In the genomic region with DNA sequence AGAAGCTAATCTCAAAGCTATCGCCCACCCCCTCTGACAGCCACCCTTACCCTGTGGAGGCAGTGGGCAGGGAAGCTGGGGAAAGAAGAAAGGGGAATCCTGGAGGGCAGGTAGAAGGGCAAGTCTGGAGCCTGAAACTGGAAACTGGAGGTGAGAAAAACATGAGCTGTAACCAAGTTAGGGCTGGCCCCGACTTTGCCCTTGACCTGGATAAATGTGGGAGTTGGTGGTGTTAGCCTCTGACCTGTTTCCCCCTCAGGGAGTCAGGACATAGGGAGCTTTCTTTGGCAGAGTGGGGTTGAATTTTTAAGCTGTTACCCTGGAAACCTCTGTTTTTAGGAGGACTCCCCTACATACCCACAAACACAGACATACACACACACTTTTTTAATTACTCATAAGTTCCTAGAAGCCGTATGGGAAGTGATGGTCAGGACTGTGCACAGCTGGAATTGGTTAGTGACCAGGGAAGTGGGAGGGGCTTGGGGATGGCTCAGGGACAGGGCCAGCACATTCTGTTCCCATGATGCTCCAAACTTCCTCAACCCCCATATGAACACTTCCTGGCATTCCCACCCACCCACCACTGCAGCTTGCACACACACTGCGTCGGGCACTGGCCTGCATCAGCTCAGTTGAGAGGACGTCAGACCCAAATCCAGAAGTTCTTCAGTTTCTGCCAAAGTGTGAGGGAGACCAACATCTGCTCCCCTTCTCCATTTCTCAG, we compare ENCODE assay signal across 9 cellular contexts. TPM values are rescaled to one million over a fixed set of nuclear protein-coding genes. Genes with fewer than 3 reads are reported as not detected.
DNase-seq lines count a peak whose midpoint lies in the region; ATAC-seq and TF ChIP-seq lines count a peak whose summit lies in the region.
"Had no signal": no experiment of that assay in that cellular context is flagged by ENCODE, and none has a peak within 500 bp of the region (broad histone marks: within the 10 kb centered on the region; RNA-seq: fewer than 3 reads in every experiment).

No MANE protein-coding gene starts in this region.

- peaks cover 2 to 7% of the 10 kb centered on the region in 2 donors for H3K27me3 Mint-ChIP-seq in CD4-positive, alpha-beta memory T cell

- no peaks in the 10 kb centered on the region for H3K4me1 Mint-ChIP-seq in CD4-positive, alpha-beta memory T cell

- ATAC-seq in GM21381 (IDR thresholded peaks at IDR 0.05; ENCODE audit: unreplicated experiment) = no peak

- CTCF ChIA-PET in CD4-positive, alpha-beta memory T cell (lab: Charles Lee; ENCODE audit: partially characterized antibody) = interaction anchor here (1.4 to 1.6 kb wide), 2 partner anchors 18 to 32 kb away, joined by 3 read pairs; partner anchors contain the start of gene DNAJC14

- no peak for TF ChIP-seq CTCF in adrenal gland (IDR thresholded peaks at IDR 0.05)

- H3K4me3 ChIP-seq in adrenal gland (no peak overlapping the region), skeletal muscle cell (ENCODE audit: low read depth, low read length) (peak overlapping the region; percentile 5)
- H3K4me3 ChIP-seq in CD4-positive, alpha-beta memory T cell (ENCODE audit: low read length in 2 of 2) = no peak overlapping the region
- H3K4me3 ChIP-seq: BLaER1 had no signal

- H3K27ac Mint-ChIP-seq in CD4-positive, alpha-beta memory T cell = no peak overlapping the region

- peaks cover 0 to 21% of the 10 kb centered on the region in 2 donors for H3K4me1 ChIP-seq in adrenal gland (replicated peaks in 1 of 2)
- H3K4me1 ChIP-seq in CD4-positive, alpha-beta memory T cell (ENCODE audit: insufficient read depth, low read length) = no peaks in the 10 kb centered on the region

- WGBS in adrenal gland, 4 donors = 24 to 43% (median 34%) methylated on average over 6 of the region's 6 CpGs

- no peaks in the 10 kb centered on the region for H3K36me3 ChIP-seq in adrenal gland (replicated peaks in 1 of 2)
- H3K36me3 ChIP-seq in CD4-positive, alpha-beta memory T cell (ENCODE audit: insufficient read depth, low read length) = no peaks in the 10 kb centered on the region
- H3K36me3 ChIP-seq: BLaER1 had no signal

- POLR2A ChIA-PET in CD4-positive, alpha-beta memory T cell (lab: Charles Lee; ENCODE audit: partially characterized antibody) = interaction anchor here (1.0 kb wide), 1 partner anchor 92 kb away, joined by 3 read pairs; no protein-coding TSS in a partner anchor

- H3K27me3 ChIP-seq in adrenal gland = no peaks in the 10 kb centered on the region
- no peaks in the 10 kb centered on the region for H3K27me3 ChIP-seq in CD4-positive, alpha-beta memory T cell (ENCODE audit: insufficient read depth, low read length)
- H3K27me3 ChIP-seq: BLaER1 had no signal

- H3K27ac ChIP-seq in adrenal gland = peak overlapping the region; percentile 75 to 96 (median 88)
- H3K27ac ChIP-seq in CD4-positive, alpha-beta memory T cell (ENCODE audit: low read depth, low read length) = no peak overlapping the region
- H3K27ac ChIP-seq: BLaER1 had no signal

- intact Hi-C loops in adrenal gland (cut with DNase I) = no loop called here
- intact Hi-C loops in CD4-positive, alpha-beta memory T cell (cut with micrococcal nuclease) = no loop called here

- H3K9me3 ChIP-seq in adrenal gland (replicated peaks in 1 of 3) = no peaks in the 10 kb centered on the region
- no peaks in the 10 kb centered on the region for H3K9me3 ChIP-seq in CD4-positive, alpha-beta memory T cell (ENCODE audit: control insufficient read depth in 1 of 2, low read length in 2 of 2)
- H3K9me3 ChIP-seq: BLaER1 had no signal

- no peaks in the 10 kb centered on the region for H3K36me3 Mint-ChIP-seq in CD4-positive, alpha-beta memory T cell

- peak in 1 of 2 donors; percentile 37 for TF ChIP-seq POLR2A in adrenal gland (IDR thresholded peaks at IDR 0.05)

- H3K9me3 Mint-ChIP-seq in CD4-positive, alpha-beta memory T cell = peaks cover 0 to 2% (median 0%) of the 10 kb centered on the region in 8 donors

- H3K4me3 Mint-ChIP-seq in CD4-positive, alpha-beta memory T cell = no peak overlapping the region

- DNase-seq in SKM-1 (lab: John Stamatoyannopoulos, UW; ENCODE audit: unreplicated experiment) = peak; percentile 1
- DNase-seq in SKM-1 treated with dmso at 0.1 percent for 144 hours (lab: John Stamatoyannopoulos, UW; ENCODE audit: unreplicated experiment) = no peak
- DNase-seq in adrenal gland = peak; percentile 71 to 94 (median 87)
- peak; percentile 88 for DNase-seq in hepatic stellate cell (ENCODE audit: low spot score)
- peak; percentile 100 for DNase-seq in skeletal muscle cell (ENCODE audit: low read depth)
- DNase-seq in CD4-positive, alpha-beta memory T cell = no peak
- no peak for DNase-seq in stimulated activated CD4-positive, alpha-beta T cell treated with anti-CD3 and anti-CD28 coated beads, Interleukin-4, amount 100 ng/mL, for 24 hours

RNA-seq across cellular contexts. Expression of gene MMP19, which starts 5.0 kb away (rescaled TPM):
- 10 to 100 TPM in 3 of 8 donors, 1 to 10 TPM in 5; 1.9 to 17.3 (median 7.2) TPM for total RNA-seq in adrenal gland
- polyA plus RNA-seq in adrenal gland = 10 to 100 TPM in 2 of 3 donors, 1 to 10 TPM in 1; 8.0 to 15.8 (median 15.3) TPM
- 1 to 10 TPM in 1 of 2 experiments, under 1 TPM in 1; 0.67 to 1.3 TPM for total RNA-seq in CD4-positive, alpha-beta memory T cell
- polyA plus RNA-seq in CD4-positive, alpha-beta memory T cell = not detected

RNA-seq across cellular contexts. Expression of gene DNAJC14, which starts 18.4 kb away (rescaled TPM):
- total RNA-seq in adrenal gland = 10 to 100 TPM; 26.3 to 50.0 (median 31.7) TPM
- 10 to 100 TPM in 2 of 3 donors, 1 to 10 TPM in 1; 9.9 to 31.2 (median 12.4) TPM for polyA plus RNA-seq in adrenal gland
- total RNA-seq in CD4-positive, alpha-beta memory T cell = 10 to 100 TPM; 31.8 to 42.4 TPM
- polyA plus RNA-seq in CD4-positive, alpha-beta memory T cell = 10 to 100 TPM; 32.7 to 36.8 TPM

RNA-seq across cellular contexts. Expression of gene ORMDL2, which starts 29.9 kb away (rescaled TPM):
- 10 to 100 TPM; 11.7 to 67.5 (median 25.8) TPM for total RNA-seq in adrenal gland
- 10 to 100 TPM; 45.4 to 97.7 (median 68.6) TPM for polyA plus RNA-seq in adrenal gland
- 10 to 100 TPM; 42.6 to 44.4 TPM for total RNA-seq in CD4-positive, alpha-beta memory T cell
- polyA plus RNA-seq in CD4-positive, alpha-beta memory T cell = 100 to 1,000 TPM in 1 of 2 donors, 10 to 100 TPM in 1; 95.8 to 142 TPM

RNA-seq across cellular contexts. Expression of gene SARNP, which starts 30.2 kb away (rescaled TPM):
- 10 to 100 TPM; 23.2 to 65.1 (median 55.2) TPM for total RNA-seq in adrenal gland
- 100 to 1,000 TPM; 113 to 131 (median 117) TPM for polyA plus RNA-seq in adrenal gland
- total RNA-seq in CD4-positive, alpha-beta memory T cell = 10 to 100 TPM; 47.7 to 49.4 TPM
- polyA plus RNA-seq in CD4-positive, alpha-beta memory T cell = 100 to 1,000 TPM in 1 of 2 donors, 10 to 100 TPM in 1; 90.2 to 122 TPM

Comparison
In these comparisons a context has a peak if more than half of its experiments do, and no peak if none do; other contexts are left out.
1. DNase-seq: peak in SKM-1 (single experiment), adrenal gland (7 of 7), hepatic stellate cell (single experiment) and skeletal muscle cell (single experiment); none in SKM-1 treated with dmso at 0.1 percent for 144 hours (single experiment), CD4-positive, alpha-beta memory T cell (0 of 5) and stimulated activated CD4-positive, alpha-beta T cell treated with anti-CD3 and anti-CD28 coated beads, Interleukin-4, amount 100 ng/mL, for 24 hours (single experiment).